ENCODE assay signal across 1 cellular context in genomic region chr16:85688586-85689284, GRCh38.
A peak's percentile ranks its signal among the peaks of the same experiment; 100 is the strongest.
TF ChIP-seq lines count a peak whose summit lies in the region.

GINS2 (minus strand) TSS chr16:85688954; CDS start chr16:85688898, 56 bp downstream.

TF ChIP-seq in H1, 55 proteins besides CTCF, POLR2A, EP300 and RAD21:
- TF ChIP-seq TAF7 (optimal IDR thresholded peaks at IDR 0.05; ENCODE audit: borderline replicate concordance, low read depth, low read length) (peak; percentile 11), BACH1 (IDR thresholded peaks at IDR 0.05; ENCODE audit: low read length) (no peak), POLR2AphosphoS5 (IDR thresholded peaks at IDR 0.05; ENCODE audit: low read depth, low read length) (peak; percentile 45; the same call in 1 of the 2 replicates), FOSL1 (IDR thresholded peaks at IDR 0.05; ENCODE audit: insufficient read depth, low read depth, low read length) (no peak), SP4 (IDR thresholded peaks at IDR 0.05; ENCODE audit: low read length) (no peak), RBBP5 (IDR thresholded peaks at IDR 0.05; ENCODE audit: borderline replicate concordance, low read depth, low read length) (0 out of 2 replicates have a peak, but pooled peaks have one; percentile 50), JUND (IDR thresholded peaks at IDR 0.05; ENCODE audit: low read length) (no peak), KDM5A (IDR thresholded peaks at IDR 0.05; ENCODE audit: low read length) (no peak), RXRA (IDR thresholded peaks at IDR 0.05; ENCODE audit: insufficient read depth, low read depth, low read length) (no peak), GABPA (IDR thresholded peaks at IDR 0.05; ENCODE audit: borderline replicate concordance, insufficient read depth, low read length) (no peak), TAF1 (IDR thresholded peaks at IDR 0.05; ENCODE audit: low read depth, low read length) (peak; percentile 57; the same call in 1 of the 2 replicates), CEBPB (IDR thresholded peaks at IDR 0.05; ENCODE audit: low read depth, low read length) (no peak), E2F6 (IDR thresholded peaks at IDR 0.05) (peak; percentile 99), SAP30 (IDR thresholded peaks at IDR 0.05; ENCODE audit: insufficient read depth, insufficient replicate concordance, low read length) (no peak), BCL11A (IDR thresholded peaks at IDR 0.05; ENCODE audit: low read depth in 2 of 2, low read length in 2 of 2) (no peak), BRCA1 (IDR thresholded peaks at IDR 0.05; ENCODE audit: low read depth, low read length) (no peak), SIN3A (conservative IDR thresholded peaks at IDR 0.05 in 1 of 2, IDR thresholded peaks at IDR 0.05 in 1 of 2; ENCODE audit: low read depth in 1 of 2, low read length in 2 of 2) (no peak; a peak in 1 of 4 replicates), ATF2 (IDR thresholded peaks at IDR 0.05; ENCODE audit: low read length) (no peak), RNF2 (IDR thresholded peaks at IDR 0.05; ENCODE audit: borderline replicate concordance, low read depth, low read length, missing control alignments, poor library complexity, severe bottlenecking) (no peak), SRF (IDR thresholded peaks at IDR 0.05; ENCODE audit: low read depth, low read length) (no peak), NANOG (IDR thresholded peaks at IDR 0.05; ENCODE audit: insufficient read depth, low read depth, low read length, poor library complexity, severe bottlenecking) (no peak), TBP (IDR thresholded peaks at IDR 0.05; ENCODE audit: low read depth, low read length) (peak; percentile 43; the same call in 1 of the 2 replicates), CBX8 (IDR thresholded peaks at IDR 0.05; ENCODE audit: borderline replicate concordance, low read depth, low read length) (no peak), PHF8 (conservative IDR thresholded peaks at IDR 0.05; ENCODE audit: low read depth, low read length) (peak; percentile 86), HDAC2 (IDR thresholded peaks at IDR 0.05; ENCODE audit: borderline replicate concordance in 1 of 2, low read depth in 2 of 2, low read length in 2 of 2) (no peak; a peak in 1 of 4 replicates), CTBP2 (IDR thresholded peaks at IDR 0.05; ENCODE audit: borderline replicate concordance, insufficient read depth, insufficient read length, low read length) (no peak), MAX (IDR thresholded peaks at IDR 0.05) (peak; percentile 92), CBX5 (IDR thresholded peaks at IDR 0.05; ENCODE audit: low read depth, low read length) (no peak), POU5F1 (IDR thresholded peaks at IDR 0.05; ENCODE audit: low read depth, low read length) (no peak), ATF3 (IDR thresholded peaks at IDR 0.05; ENCODE audit: insufficient read depth, low read depth, low read length) (no peak), MAFK (IDR thresholded peaks at IDR 0.05; ENCODE audit: low read depth, low read length) (no peak), TCF12 (IDR thresholded peaks at IDR 0.05; ENCODE audit: low read depth, low read length) (no peak), RFX5 (IDR thresholded peaks at IDR 0.05; ENCODE audit: borderline replicate concordance, low read depth, low read length) (no peak), CHD7 (IDR thresholded peaks at IDR 0.05; ENCODE audit: insufficient replicate concordance, low read length) (no peak), EZH2 (IDR thresholded peaks at IDR 0.05; ENCODE audit: low read depth, low read length, severe bottlenecking) (no peak), SIX5 (IDR thresholded peaks at IDR 0.05; ENCODE audit: low read depth, low read length) (no peak), ASH2L (IDR thresholded peaks at IDR 0.05; ENCODE audit: low read length) (no peak), SUZ12 (IDR thresholded peaks at IDR 0.05; ENCODE audit: low read length) (no peak), TEAD4 (IDR thresholded peaks at IDR 0.05; ENCODE audit: low read depth, low read length) (no peak), KDM4A (IDR thresholded peaks at IDR 0.05; ENCODE audit: low read depth, low read length, severe bottlenecking) (peak; percentile 83), CHD1 (IDR thresholded peaks at IDR 0.05; ENCODE audit: low read depth, low read length) (no peak), CREB1 (IDR thresholded peaks at IDR 0.05) (no peak), SIRT6 (IDR thresholded peaks at IDR 0.05; ENCODE audit: low read length) (no peak), NRF1 (IDR thresholded peaks at IDR 0.05; ENCODE audit: low read depth, low read length) (no peak), GTF2F1 (IDR thresholded peaks at IDR 0.05; ENCODE audit: borderline replicate concordance, low read depth, low read length) (no peak), ZNF274 (IDR thresholded peaks at IDR 0.05; ENCODE audit: borderline replicate concordance, extremely low read depth, low read length) (no peak), USF2 (IDR thresholded peaks at IDR 0.05; ENCODE audit: low read length) (no peak), EGR1 (IDR thresholded peaks at IDR 0.05; ENCODE audit: borderline replicate concordance, low read depth, low read length) (no peak), JUN (IDR thresholded peaks at IDR 0.05; ENCODE audit: low read depth, low read length) (no peak), YY1 (IDR thresholded peaks at IDR 0.05; ENCODE audit: low read depth, low read length) (peak; percentile 74; the same call in 1 of the 2 replicates), KDM1A (IDR thresholded peaks at IDR 0.05; ENCODE audit: borderline replicate concordance, low read length) (no peak), SP1 (IDR thresholded peaks at IDR 0.05; ENCODE audit: low read depth, low read length) (peak; percentile 82; the same call in 1 of the 2 replicates), SP2 (IDR thresholded peaks at IDR 0.05; ENCODE audit: low read length) (peak; percentile 16; the same call in 1 of the 2 replicates), CHD2 (IDR thresholded peaks at IDR 0.05; ENCODE audit: low read length) (no peak), HDAC6 (IDR thresholded peaks at IDR 0.05; ENCODE audit: low read depth, low read length) (no peak)
